In the genomic region with DNA sequence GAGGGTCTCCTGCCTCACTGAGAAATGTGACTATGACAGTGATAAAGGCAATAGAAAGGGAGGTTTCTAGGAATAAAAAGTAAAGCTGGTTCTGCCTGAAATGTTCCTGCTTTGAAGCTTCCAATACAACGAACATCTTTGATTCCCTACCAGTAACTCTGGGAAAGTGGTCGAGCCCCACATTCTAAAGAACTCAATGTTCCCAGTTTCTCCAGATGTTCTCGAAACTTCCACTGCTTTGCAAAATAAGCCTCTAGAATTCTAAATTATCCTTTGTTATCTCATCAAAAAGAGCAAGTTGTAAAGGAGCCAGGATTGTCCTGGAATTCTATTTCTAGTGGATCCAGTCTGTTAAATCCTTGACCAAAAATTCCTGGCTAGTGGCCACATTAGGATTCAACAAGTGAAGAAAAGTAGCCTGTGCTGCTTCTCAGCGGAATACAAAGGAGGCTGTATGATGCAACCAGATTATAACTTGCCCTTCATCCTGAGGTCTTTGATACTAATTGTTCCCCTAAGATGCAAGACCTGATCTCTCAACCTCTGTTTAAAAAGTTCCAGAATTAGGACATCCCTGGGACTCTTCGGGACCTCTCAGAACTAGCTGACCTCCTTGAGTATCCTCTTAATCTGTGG, we compare ENCODE assay signal across 17 cellular contexts. TPM values are rescaled to one million over a fixed set of nuclear protein-coding genes. Genes with fewer than 3 reads are reported as not detected.
A peak's percentile ranks its signal among the peaks of the same experiment; 100 is the strongest.
DNase-seq lines count a peak whose midpoint lies in the region; ATAC-seq and TF ChIP-seq lines count a peak whose summit lies in the region.
"Had no signal": no experiment of that assay in that cellular context is flagged by ENCODE, and none has a peak within 500 bp of the region (broad histone marks: within the 10 kb centered on the region; RNA-seq: fewer than 3 reads in every experiment).

No MANE protein-coding gene starts in this region.

- no peaks in the 10 kb centered on the region for H3K36me3 Mint-ChIP-seq in GM23338 (ENCODE audit: low read depth)
- H3K36me3 Mint-ChIP-seq: CD4-positive, alpha-beta memory T cell had no signal

- H3K27me3 Mint-ChIP-seq in GM23338 (ENCODE audit: insufficient read depth, low read depth, poor library complexity) = no peaks in the 10 kb centered on the region
- H3K27me3 Mint-ChIP-seq: CD4-positive, alpha-beta memory T cell had no signal

- TF ChIP-seq CTCF in GM23338 (conservative IDR thresholded peaks at IDR 0.05; ENCODE audit: low read depth in 2 of 2) = no peak
- no peak for TF ChIP-seq CTCF in heart left ventricle (IDR thresholded peaks at IDR 0.05)
- no peak for TF ChIP-seq CTCF in gastrocnemius medialis (IDR thresholded peaks at IDR 0.05 in 4 of 5, conservative IDR thresholded peaks at IDR 0.05 in 1 of 5)

- no peaks in the 10 kb centered on the region for H3K4me1 ChIP-seq in GM23338 (ENCODE audit: insufficient read depth)
- peaks cover 0 to 16% (median 0%) of the 10 kb centered on the region in 12 donors for H3K4me1 ChIP-seq in heart left ventricle
- peaks cover 23% of the 10 kb centered on the region for H3K4me1 ChIP-seq in muscle layer of colon (ENCODE audit: insufficient read depth, low read length)
- no peaks in the 10 kb centered on the region for H3K4me1 ChIP-seq in gastrocnemius medialis
- H3K4me1 ChIP-seq in aorta (ENCODE audit: control insufficient read depth in 1 of 2, insufficient read depth in 2 of 2, low read length in 2 of 2) = no peaks in the 10 kb centered on the region

- H3K4me3 ChIP-seq in GM23338 (no peak overlapping the region), heart left ventricle (no peak overlapping the region), muscle layer of colon (ENCODE audit: low read depth in 1 of 2, low read length in 2 of 2) (no peak overlapping the region), gastrocnemius medialis (no peak overlapping the region), aorta (ENCODE audit: low read length in 2 of 2) (no peak overlapping the region)
- H3K4me3 ChIP-seq: GM23248 had no signal

- DNase-seq in GM23338 (ENCODE audit: low spot score) (no peak), heart left ventricle (peak in 2 of 5 donors; percentile 47 to 60), gastrocnemius medialis (peak in 1 of 2 donors; percentile 8), aorta (no peak)
- DNase-seq: CD4-positive, alpha-beta memory T cell; DMS79; GM23248; NCI-H1105 treated with DMSO at 0.1 percent for 48 hours; NCI-H2029; NCI-H774; RPMI8226 had no signal

- no peaks in the 10 kb centered on the region for H3K9me2 ChIP-seq in GM23338 (ENCODE audit: insufficient read depth)

- H4K20me1 ChIP-seq in GM23338 (replicated peaks; ENCODE audit: insufficient read depth) = no peaks in the 10 kb centered on the region

- no peak overlapping the region for H3K9ac ChIP-seq in muscle layer of colon (ENCODE audit: low read length)
- H3K9ac ChIP-seq: GM23248 had no signal

- H3K4me2 ChIP-seq in GM23338 = no peak overlapping the region

- no peaks in the 10 kb centered on the region for H3K9me3 Mint-ChIP-seq in GM23338

- no peaks in the 10 kb centered on the region for H3K4me1 Mint-ChIP-seq in GM23338
- H3K4me1 Mint-ChIP-seq: CD4-positive, alpha-beta memory T cell had no signal

- H3K9me3 ChIP-seq in heart left ventricle (no peaks in the 10 kb centered on the region), muscle layer of colon (ENCODE audit: low read length) (no peaks in the 10 kb centered on the region), gastrocnemius medialis (no peaks in the 10 kb centered on the region), aorta (ENCODE audit: control insufficient read depth, low read length) (no peaks in the 10 kb centered on the region)

- no peak for ATAC-seq in GM23338
- ATAC-seq in heart left ventricle = peak; percentile 65 to 86 (median 80)
- ATAC-seq in gastrocnemius medialis = peak; percentile 51 to 55
- no peak for ATAC-seq in GM18907 (IDR thresholded peaks at IDR 0.05; ENCODE audit: unreplicated experiment)
- no peak for ATAC-seq in HG03280 (IDR thresholded peaks at IDR 0.05; ENCODE audit: unreplicated experiment)
- no peak for ATAC-seq in HG02763 (IDR thresholded peaks at IDR 0.05; ENCODE audit: unreplicated experiment)
- ATAC-seq in aorta (ENCODE audit: low FRiP score) = no peak

- 52 to 70% (median 61%) methylated on average over 5 of the region's 5 CpGs for WGBS in heart left ventricle, 4 donors
- 68 to 76% methylated on average over 5 of the region's 5 CpGs for WGBS in aorta, 2 donors

- peak overlapping the region; percentile 36; the same call in 1 of the 2 replicates for H3K27ac Mint-ChIP-seq in GM23338
- H3K27ac Mint-ChIP-seq: CD4-positive, alpha-beta memory T cell had no signal

- H2AFZ ChIP-seq in GM23338 = no peak overlapping the region; the same call in 1 of the 2 replicates
- H2AFZ ChIP-seq: GM23248 had no signal

- no peaks in the 10 kb centered on the region for H3K27me3 ChIP-seq in GM23338 (ENCODE audit: insufficient read depth)
- H3K27me3 ChIP-seq in heart left ventricle = no peaks in the 10 kb centered on the region
- no peaks in the 10 kb centered on the region for H3K27me3 ChIP-seq in muscle layer of colon (ENCODE audit: control insufficient read depth in 1 of 2, insufficient read depth in 2 of 2, low read length in 2 of 2)
- no peaks in the 10 kb centered on the region for H3K27me3 ChIP-seq in gastrocnemius medialis
- H3K27me3 ChIP-seq in aorta (ENCODE audit: control insufficient read depth in 1 of 2, insufficient read depth in 2 of 2, low read length in 1 of 2) = no peaks in the 10 kb centered on the region

- in situ Hi-C loops in gastrocnemius medialis (cut with MboI; ENCODE audit: low sequenced_read_pairs in 4 of 4) = no loop called here

- H3K36me3 ChIP-seq in GM23338 (ENCODE audit: insufficient read depth) (no peaks in the 10 kb centered on the region), heart left ventricle (peaks cover 0 to 4% (median 0%) of the 10 kb centered on the region in 9 donors), muscle layer of colon (ENCODE audit: insufficient read depth, low read length) (peaks cover 9% of the 10 kb centered on the region), gastrocnemius medialis (no peaks in the 10 kb centered on the region), aorta (ENCODE audit: control insufficient read depth in 1 of 2, insufficient read depth in 2 of 2, low read length in 1 of 2) (no peaks in the 10 kb centered on the region)

- no peaks in the 10 kb centered on the region for H3K79me2 ChIP-seq in GM23338 (replicated peaks; ENCODE audit: insufficient read depth)

- no peak overlapping the region for H3K4me3 Mint-ChIP-seq in GM23338
- H3K4me3 Mint-ChIP-seq: CD4-positive, alpha-beta memory T cell had no signal

- intact Hi-C loops in heart left ventricle (cut with DNase I) = no loop called here
- intact Hi-C loops in gastrocnemius medialis (cut with DNase I; ENCODE audit: low total_unique reads) = no loop called here
- intact Hi-C loops in aorta (cut with DNase I) = no loop called here

- H3K27ac ChIP-seq in GM23338 (ENCODE audit: low read depth) = no peak overlapping the region
- peak overlapping the region; percentile 43 to 82 (median 71) for H3K27ac ChIP-seq in heart left ventricle
- peak overlapping the region; percentile 21 for H3K27ac ChIP-seq in muscle layer of colon (ENCODE audit: low read depth, low read length)
- H3K27ac ChIP-seq in gastrocnemius medialis = peak overlapping the region in 3 of 4 donors; percentile 10 to 52 (median 14)
- H3K27ac ChIP-seq in aorta (ENCODE audit: low read depth in 1 of 2, low read length in 2 of 2) = no peak overlapping the region
- H3K27ac ChIP-seq: GM23248 had no signal

- TF ChIP-seq POLR2A in heart left ventricle (IDR thresholded peaks at IDR 0.05) = no peak
- TF ChIP-seq POLR2A in gastrocnemius medialis (IDR thresholded peaks at IDR 0.05) = no peak

- H3F3A ChIP-seq in GM23338 (replicated peaks; ENCODE audit: low read depth) = no peaks in the 10 kb centered on the region

TF ChIP-seq in GM23338, 12 proteins besides CTCF, POLR2A, EP300 and RAD21 (continues in another document):
- TF ChIP-seq EZH2 (IDR thresholded peaks at IDR 0.05; ENCODE audit: low read depth, unreplicated experiment) (no peak), ZNF114 (CRISPR knock-in tag; IDR thresholded peaks at IDR 0.05) (no peak), JUNB (IDR thresholded peaks at IDR 0.05; ENCODE audit: unreplicated experiment) (no peak)

RNA-seq across cellular contexts. Expression of gene SCN7A, which starts 8.4 kb away (rescaled TPM):
- 0.23 and 0.42 TPM in 2 replicates for total RNA-seq in GM23338 (2014; rRNA removed; shearing (Covaris generic))
- polyA plus RNA-seq in GM23338 (2016; fragmentation: Nextera tagmentation; extraction: Ambion mirVana) (0.10 and 0.23 TPM in 2 replicates), heart left ventricle (1 to 10 TPM; 2.6 to 7.9 TPM), aorta (under 1 TPM in 1 of 2 donors, not detected in 1; under 0.01 TPM)
- total RNA-seq in heart left ventricle (10 to 100 TPM in 8 of 9 donors, 1 to 10 TPM in 1; 9.0 to 46.3 (median 14.4) TPM), gastrocnemius medialis (10 to 100 TPM in 1 of 4 donors, 1 to 10 TPM in 3; 2.5 to 16.5 (median 5.2) TPM), aorta (1 to 10 TPM; 3.6 to 5.0 TPM)
- total RNA-seq: A172; CD4-positive, alpha-beta memory T cell; GM23248 had no signal
- polyA plus RNA-seq: BJ; CD4-positive, alpha-beta memory T cell; GM23248 had no signal

Comparison
In these comparisons a context has a peak if more than half of its experiments do, and no peak if none do; other contexts are left out.
1. ATAC-seq: peak in heart left ventricle (4 of 4) and gastrocnemius medialis (2 of 2); none in GM23338 (single experiment), GM18907 (single experiment), HG03280 (single experiment), HG02763 (single experiment) and aorta (single experiment).
2. H3K27ac ChIP-seq: peak in heart left ventricle (12 of 12), muscle layer of colon (single experiment) and gastrocnemius medialis (3 of 4); none in GM23338 (single experiment) and aorta (0 of 2).